Comparison of ENCODE assay signal across 1 cellular context in genomic region chr5:67234671-67235176, GRCh38.
TF ChIP-seq lines count a peak whose summit lies in the region.

No MANE protein-coding gene starts in this region.

TF ChIP-seq in K562, 482 proteins besides CTCF, POLR2A, EP300 and RAD21 (continued from another document):
- TF ChIP-seq ZBTB11 (CRISPR knock-in tag; IDR thresholded peaks at IDR 0.05): peak in 1 of 3 experiments; percentile 35; a peak in 1 of 6 replicates
